22 cellular contexts compared by ENCODE assay signal in the genomic region with DNA sequence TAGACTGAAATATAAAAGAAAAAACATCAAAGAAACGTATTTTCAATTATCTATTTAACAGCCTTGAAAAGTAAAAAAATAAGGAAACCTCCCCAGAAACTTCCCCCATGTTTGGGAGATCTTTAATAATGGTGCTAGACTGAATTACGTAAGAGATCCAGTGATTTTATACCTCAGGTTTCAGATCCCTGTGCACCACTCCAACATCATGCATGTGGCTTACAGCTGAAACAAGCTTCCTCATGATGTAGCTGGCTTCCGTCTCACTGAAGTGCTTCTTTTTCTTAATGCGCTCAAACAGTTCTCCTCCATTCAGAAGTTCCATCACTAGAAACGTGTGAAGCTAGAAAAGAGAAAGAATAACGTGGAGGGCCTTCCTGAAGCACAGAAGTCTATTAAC.
DNase-seq lines count a peak whose midpoint lies in the region; ATAC-seq and TF ChIP-seq lines count a peak whose summit lies in the region.
"Had no signal": no experiment of that assay in that cellular context is flagged by ENCODE, and none has a peak within 500 bp of the region (broad histone marks: within the 10 kb centered on the region; RNA-seq: fewer than 3 reads in every experiment).

No MANE protein-coding gene starts in this region.

- H3K4me1 ChIP-seq in foreskin keratinocyte, result no peaks in the 10 kb centered on the region

- DNase-seq in NOMO-1 treated with DMSO at 0.1 percent for 48 hours (lab: John Stamatoyannopoulos, UW; ENCODE audit: unreplicated experiment) (peak; percentile 39), NOMO-1 treated with dmso at 0.1 percent for 144 hours (lab: John Stamatoyannopoulos, UW; ENCODE audit: unreplicated experiment) (no peak), medulla oblongata (ENCODE audit: extremely low spot score) (peak; percentile 71), putamen (ENCODE audit: low spot score) (peak; percentile 38), foreskin keratinocyte (no peak), GM13976 (ENCODE audit: low spot score) (no peak)
- DNase-seq: CD4-positive, alpha-beta memory T cell; COR-L47; DMS53; Kasumi-1; NCI-H1048; NCI-H1417; NCI-H1694; NCI-H2029 treated with DMSO at 0.1 percent for 48 hours; NCI-H446 treated with DMSO at 0.1 percent for 48 hours; NCI-H526 treated with DMSO at 0.1 percent for 48 hours; SIG-M5 had no signal

- no peaks in the 10 kb centered on the region for H3K4me1 Mint-ChIP-seq in activated T-helper 17 cell treated with anti-CD3 and anti-CD28 coated beads, Interleukin-2, amount 50 U/mL, for 72 hours

- H3K27ac ChIP-seq in foreskin keratinocyte, result no peak overlapping the region
- H3K27ac ChIP-seq: BLaER1 treated with 17β-estradiol and CSF1 and Interleukin-3, amounts not matched to agents 10 nM and 100 nM; SK-N-MC had no signal

- TF ChIP-seq CTCF in foreskin keratinocyte (conservative IDR thresholded peaks at IDR 0.05) (no peak), GM13976 (IDR thresholded peaks at IDR 0.05; ENCODE audit: borderline replicate concordance, control extremely low read depth, extremely low read depth, insufficient read depth, missing control alignments) (no peak)

- no peak overlapping the region for H3K4me3 Mint-ChIP-seq in activated T-helper 17 cell treated with anti-CD3 and anti-CD28 coated beads, Interleukin-2, amount 50 U/mL, for 72 hours
- H3K4me3 Mint-ChIP-seq: CD4-positive, alpha-beta memory T cell had no signal

- peak overlapping the region; percentile 40 for H3K27ac Mint-ChIP-seq in activated T-helper 17 cell treated with anti-CD3 and anti-CD28 coated beads, Interleukin-2, amount 50 U/mL, for 72 hours

- H3K27me3 Mint-ChIP-seq in activated T-helper 17 cell treated with anti-CD3 and anti-CD28 coated beads, Interleukin-2, amount 50 U/mL, for 72 hours, result no peaks in the 10 kb centered on the region
- H3K27me3 Mint-ChIP-seq: CD4-positive, alpha-beta memory T cell had no signal

- no peaks in the 10 kb centered on the region for H3K9me3 Mint-ChIP-seq in activated T-helper 17 cell treated with anti-CD3 and anti-CD28 coated beads, Interleukin-2, amount 50 U/mL, for 72 hours
- H3K9me3 Mint-ChIP-seq: CD4-positive, alpha-beta memory T cell had no signal

- H3K27me3 ChIP-seq in foreskin keratinocyte, result no peaks in the 10 kb centered on the region
- H3K27me3 ChIP-seq: BLaER1 treated with 17β-estradiol and CSF1 and Interleukin-3, amounts not matched to agents 10 nM and 100 nM had no signal

- H3K36me3 Mint-ChIP-seq in activated T-helper 17 cell treated with anti-CD3 and anti-CD28 coated beads, Interleukin-2, amount 50 U/mL, for 72 hours (ENCODE audit: low read depth), result peaks cover 87% of the 10 kb centered on the region

- ATAC-seq in activated T-helper 17 cell treated with anti-CD3 and anti-CD28 coated beads, Interleukin-2, amount 50 U/mL, for 72 hours (replicated peaks), result no peak
- no peak for ATAC-seq in foreskin keratinocyte
- no peak for ATAC-seq in GM19463 (IDR thresholded peaks at IDR 0.05; ENCODE audit: unreplicated experiment)
- ATAC-seq: K562 had no signal

- in situ Hi-C loops in GM13976 (cut with MboI; ENCODE audit: low sequenced_read_pairs, unreplicated experiment), result no loop called here

Comparison
In these comparisons a context has a peak if more than half of its experiments do, and no peak if none do; other contexts are left out.
1. DNase-seq: peak in NOMO-1 treated with DMSO at 0.1 percent for 48 hours (single experiment), medulla oblongata (single experiment) and putamen (single experiment); none in NOMO-1 treated with dmso at 0.1 percent for 144 hours (single experiment), foreskin keratinocyte (0 of 2) and GM13976 (single experiment).